In genomic region chr1:150281221-150281757, GRCh38 we compare ENCODE assay signal across 8 cellular contexts. TPM values are rescaled to one million over a fixed set of nuclear protein-coding genes. Genes with fewer than 3 reads are reported as not detected.
DNase-seq lines count a peak whose midpoint lies in the region; ATAC-seq, FAIRE-seq and TF ChIP-seq lines count a peak whose summit lies in the region.

No MANE protein-coding gene starts in this region.

- peak; percentile 74 for ATAC-seq in mucosa of descending colon

- H3K27ac ChIP-seq in endothelial cell of umbilical vein (ENCODE audit: insufficient read depth, low read depth, low read length): no peak overlapping the region

- intact Hi-C loops in endothelial cell of umbilical vein (cut with micrococcal nuclease): loop anchor here (1.0 kb wide), 5 partner anchors 12 to 45 kb away; partner anchors contain the start of genes ANP32E, APH1A and MRPS21
- intact Hi-C loops in mucosa of descending colon (cut with DNase I, micrococcal nuclease): no loop called here

- CTCF ChIA-PET in endothelial cell of umbilical vein (lab: Charles Lee): interaction anchor here (0.6 to 16.3 kb wide), 10 partner anchors 9 to 94 kb away, joined by 3 to 466 read pairs (median 4); partner anchors contain the start of genes ANP32E, APH1A, C1orf54 and CA14

- POLR2A ChIA-PET in endothelial cell of umbilical vein (lab: Charles Lee): interaction anchor here (0.5 kb wide), 1 partner anchor 69 kb away, joined by 3 read pairs; no protein-coding TSS in a partner anchor

- dilution Hi-C loops in endothelial cell of umbilical vein (cut with MboI; ENCODE audit: extremely low pct_ligation_motif_present, low sequenced_read_pairs): no loop called here

- peak; percentile 67 to 68 for TF ChIP-seq CTCF in endothelial cell of umbilical vein (IDR thresholded peaks at IDR 0.05; ENCODE audit: extremely low read depth in 1 of 2, insufficient read depth in 1 of 2, low read depth in 1 of 2, low read length in 2 of 2)
- peak; percentile 55 for TF ChIP-seq CTCF in mucosa of descending colon (IDR thresholded peaks at IDR 0.05)

- peak overlapping the region; percentile 63 for H3K4me2 ChIP-seq in endothelial cell of umbilical vein (ENCODE audit: insufficient read depth, low read length)

- FAIRE-seq in endothelial cell of umbilical vein (lab: Jason Lieb, UNC): peak; percentile 80

- DNase-seq in AG08395 (ENCODE audit: low spot score) (peak; percentile 57), H7 (peak; percentile 69), NCI-H748 treated with DMSO at 0.1 percent for 48 hours (lab: John Stamatoyannopoulos, UW) (peak; percentile 37), endothelial cell of umbilical vein (ENCODE audit: low read depth, low spot score) (peak; percentile 78), mucosa of descending colon (peak; percentile 62 to 87 (median 71)), NCI-H1048 (lab: John Stamatoyannopoulos, UW) (no peak)
- peak; percentile 42 to 43 for DNase-seq in activated CD8-positive, alpha-beta memory T cell treated with anti-CD3 and anti-CD28 coated beads for 4 hours (ENCODE audit: low read depth in 2 of 2)
- peak; percentile 34 to 40 for DNase-seq in stimulated activated CD8-positive, alpha-beta memory T cell treated with anti-CD3 and anti-CD28 coated beads, Interleukin-4, amount 100 ng/mL, for 4 hours (ENCODE audit: low read depth in 2 of 2, low spot score in 1 of 2)

- TF ChIP-seq POLR2A in endothelial cell of umbilical vein (IDR thresholded peaks at IDR 0.05; ENCODE audit: low read depth, low read length): no peak

- H3K4me3 ChIP-seq in H7 (ENCODE audit: insufficient read depth, low read depth, low read length) (peak overlapping the region; percentile 54), endothelial cell of umbilical vein (replicated peaks in 1 of 3; ENCODE audit: insufficient read depth in 1 of 3, low read depth in 1 of 3, low read length in 3 of 3) (peak overlapping the region; percentile 20 to 40 (median 26)), mucosa of descending colon (no peak overlapping the region)

- H3K9me3 ChIP-seq in endothelial cell of umbilical vein (replicated peaks; ENCODE audit: control insufficient read depth, insufficient read depth, low read length) (no peaks in the 10 kb centered on the region), mucosa of descending colon (no peaks in the 10 kb centered on the region)

- peak overlapping the region; percentile 81 for H2AFZ ChIP-seq in endothelial cell of umbilical vein (ENCODE audit: low read depth, low read length)

- BruUV-seq in endothelial cell of umbilical vein (replicated peaks; lab: Mats Ljungman, UMichigan): no TSS peak

- H3K4me1 ChIP-seq in endothelial cell of umbilical vein (ENCODE audit: control insufficient read depth, extremely low read depth, insufficient read depth, low read length): peaks cover 10% of the 10 kb centered on the region
- H3K4me1 ChIP-seq in mucosa of descending colon (ENCODE audit: low read depth): peaks cover 19% of the 10 kb centered on the region

- H3K36me3 ChIP-seq in H7 (replicated peaks; ENCODE audit: control insufficient read depth, insufficient read depth, low read length) (no peaks in the 10 kb centered on the region; the same call in 1 of the 2 replicates), endothelial cell of umbilical vein (ENCODE audit: control insufficient read depth in 2 of 2, extremely low read depth in 1 of 2, insufficient read depth in 2 of 2, low read length in 2 of 2) (peaks cover 0 to 1% of the 10 kb centered on the region in 2 experiments), mucosa of descending colon (ENCODE audit: low read depth) (no peaks in the 10 kb centered on the region)

- H4K20me1 ChIP-seq in endothelial cell of umbilical vein (replicated peaks; ENCODE audit: control insufficient read depth, extremely low read depth, insufficient read depth, low read length): no peaks in the 10 kb centered on the region

- no peaks in the 10 kb centered on the region for H3K9me1 ChIP-seq in endothelial cell of umbilical vein (replicated peaks; ENCODE audit: control insufficient read depth, extremely low read depth, insufficient read depth, low read length)

- no peaks in the 10 kb centered on the region for H3K79me2 ChIP-seq in endothelial cell of umbilical vein (ENCODE audit: control insufficient read depth, insufficient read depth, low read length)

- H3K27me3 ChIP-seq in H7 (ENCODE audit: control insufficient read depth, insufficient read depth, low read length) (peaks cover 26% of the 10 kb centered on the region), endothelial cell of umbilical vein (ENCODE audit: control insufficient read depth in 2 of 2, insufficient read depth in 2 of 2, low read length in 2 of 2) (peaks cover 0 to 8% of the 10 kb centered on the region in 2 experiments)

- H3K9ac ChIP-seq in endothelial cell of umbilical vein (replicated peaks; ENCODE audit: extremely low read depth, insufficient read depth, low read length): peak overlapping the region; percentile 33

TF ChIP-seq in endothelial cell of umbilical vein, 7 proteins besides CTCF, POLR2A, EP300 and RAD21 (continues in another document):
- TF ChIP-seq GATA2 (IDR thresholded peaks at IDR 0.05; ENCODE audit: insufficient read depth, insufficient read length, low read depth, low read length): no peak
- no peak for TF ChIP-seq MYC (IDR thresholded peaks at IDR 0.05; ENCODE audit: low read depth, low read length)
- no peak for TF ChIP-seq FOS (IDR thresholded peaks at IDR 0.05; ENCODE audit: borderline replicate concordance, insufficient read depth, low read length)
- no peak for TF ChIP-seq EZH2 (IDR thresholded peaks at IDR 0.05; ENCODE audit: borderline replicate concordance, low read depth, low read length, severe bottlenecking)
- TF ChIP-seq POLR2AphosphoS5 (IDR thresholded peaks at IDR 0.05; ENCODE audit: insufficient read depth, low read depth, low read length): no peak

RNA-seq across cellular contexts. Expression of gene CIART, which starts 1.1 kb away (rescaled TPM):
- total RNA-seq in H7 (2014; rRNA removed; shearing (Covaris generic)): 5.3 and 10.6 TPM in 2 replicates
- total RNA-seq in endothelial cell of umbilical vein (1.0 and 2.4 TPM in 2 replicates), mucosa of descending colon (10 to 100 TPM in 1 of 3 donors, 1 to 10 TPM in 1, under 1 TPM in 1; 0.49 to 12.6 (median 1.6) TPM)
- polyA plus RNA-seq in endothelial cell of umbilical vein: 4.2 and 4.3 TPM in 2 replicates
- polyA plus RNA-seq in endothelial cell of umbilical vein (2011; cell fraction: cytosol; rRNA removed): 2.4 TPM in 2 replicates
- polyA plus RNA-seq in endothelial cell of umbilical vein (2011; cell fraction: nucleus; rRNA removed): 5.9 and 7.5 TPM in 2 replicates
- 1.3 and 1.5 TPM in 2 replicates for polyA plus RNA-seq in endothelial cell of umbilical vein (2012)
- polyA minus RNA-seq in endothelial cell of umbilical vein: 3.7 and 4.0 TPM in 2 replicates
- polyA minus RNA-seq in endothelial cell of umbilical vein (2011; cell fraction: cytosol; rRNA and poly(A)+ RNA removed): not detected
- polyA minus RNA-seq in endothelial cell of umbilical vein (2011; cell fraction: nucleus; rRNA and poly(A)+ RNA removed): 1.7 and 2.3 TPM in 2 replicates

RNA-seq across cellular contexts. Expression of gene C1orf54, which starts 8.7 kb away (rescaled TPM):
- 5.0 and 15.6 TPM in 2 replicates for total RNA-seq in H7 (2014; rRNA removed; shearing (Covaris generic))
- total RNA-seq in endothelial cell of umbilical vein: 30.4 and 35.5 TPM in 2 replicates
- polyA plus RNA-seq in endothelial cell of umbilical vein: 52.6 and 66.9 TPM in 2 replicates
- polyA plus RNA-seq in endothelial cell of umbilical vein (2011; cell fraction: cytosol; rRNA removed): 61.4 and 81.5 TPM in 2 replicates
- 19.5 and 27.2 TPM in 2 replicates for polyA plus RNA-seq in endothelial cell of umbilical vein (2011; cell fraction: nucleus; rRNA removed)
- 31.0 and 41.3 TPM in 2 replicates for polyA plus RNA-seq in endothelial cell of umbilical vein (2012)
- 10.8 and 12.9 TPM in 2 replicates for polyA minus RNA-seq in endothelial cell of umbilical vein
- not detected for polyA minus RNA-seq in endothelial cell of umbilical vein (2011; cell fraction: cytosol; rRNA and poly(A)+ RNA removed)
- polyA minus RNA-seq in endothelial cell of umbilical vein (2011; cell fraction: nucleus; rRNA and poly(A)+ RNA removed): 4.7 and 7.4 TPM in 2 replicates
- total RNA-seq in mucosa of descending colon: 10 to 100 TPM in 1 of 3 donors, 1 to 10 TPM in 2; 4.5 to 26.2 (median 6.4) TPM

RNA-seq across cellular contexts. Expression of gene MRPS21, which starts 12.4 kb away (rescaled TPM):
- total RNA-seq in H7 (2014; rRNA removed; shearing (Covaris generic)): 113 and 129 TPM in 2 replicates
- total RNA-seq in endothelial cell of umbilical vein: 73.0 and 76.7 TPM in 2 replicates
- polyA plus RNA-seq in endothelial cell of umbilical vein: 54.8 and 63.1 TPM in 2 replicates
- polyA plus RNA-seq in endothelial cell of umbilical vein (2011; cell fraction: cytosol; rRNA removed): 74.2 and 87.7 TPM in 2 replicates
- polyA plus RNA-seq in endothelial cell of umbilical vein (2011; cell fraction: nucleus; rRNA removed): 82.9 and 101 TPM in 2 replicates
- polyA plus RNA-seq in endothelial cell of umbilical vein (2012): 53.4 and 69.6 TPM in 2 replicates
- polyA minus RNA-seq in endothelial cell of umbilical vein: 26.7 and 30.4 TPM in 2 replicates
- 25.8 TPM for polyA minus RNA-seq in endothelial cell of umbilical vein (2011; cell fraction: cytosol; rRNA and poly(A)+ RNA removed)
- 19.3 and 20.1 TPM in 2 replicates for polyA minus RNA-seq in endothelial cell of umbilical vein (2011; cell fraction: nucleus; rRNA and poly(A)+ RNA removed)
- 10 to 100 TPM; 39.4 to 50.2 (median 45.6) TPM for total RNA-seq in mucosa of descending colon

RNA-seq across cellular contexts. Expression of gene APH1A, which starts 12.5 kb away (rescaled TPM):
- 175 and 179 TPM in 2 replicates for total RNA-seq in H7 (2014; rRNA removed; shearing (Covaris generic))
- total RNA-seq in endothelial cell of umbilical vein (157 and 165 TPM in 2 replicates), mucosa of descending colon (100 to 1,000 TPM; 128 to 212 (median 188) TPM)
- 325 and 344 TPM in 2 replicates for polyA plus RNA-seq in endothelial cell of umbilical vein
- 185 and 203 TPM in 2 replicates for polyA plus RNA-seq in endothelial cell of umbilical vein (2011; cell fraction: cytosol; rRNA removed)
- polyA plus RNA-seq in endothelial cell of umbilical vein (2011; cell fraction: nucleus; rRNA removed): 325 and 331 TPM in 2 replicates
- polyA plus RNA-seq in endothelial cell of umbilical vein (2012): 105 and 122 TPM in 2 replicates
- 287 and 355 TPM in 2 replicates for polyA minus RNA-seq in endothelial cell of umbilical vein
- polyA minus RNA-seq in endothelial cell of umbilical vein (2011; cell fraction: cytosol; rRNA and poly(A)+ RNA removed): 76.3 TPM
- 80.5 and 107 TPM in 2 replicates for polyA minus RNA-seq in endothelial cell of umbilical vein (2011; cell fraction: nucleus; rRNA and poly(A)+ RNA removed)

RNA-seq across cellular contexts. Expression of gene CA14, which starts 23.7 kb away (rescaled TPM):
- total RNA-seq in H7 (2014; rRNA removed; shearing (Covaris generic)): 75.4 and 87.5 TPM in 2 replicates
- total RNA-seq in endothelial cell of umbilical vein: not detected in 2 replicates
- polyA plus RNA-seq in endothelial cell of umbilical vein: not detected in 2 replicates
- polyA plus RNA-seq in endothelial cell of umbilical vein (2011; cell fraction: cytosol; rRNA removed): not detected in 2 replicates
- not detected in 2 replicates for polyA plus RNA-seq in endothelial cell of umbilical vein (2011; cell fraction: nucleus; rRNA removed)
- polyA plus RNA-seq in endothelial cell of umbilical vein (2012): 0.24 and 0.37 TPM in 2 replicates
- not detected in 2 replicates for polyA minus RNA-seq in endothelial cell of umbilical vein
- polyA minus RNA-seq in endothelial cell of umbilical vein (2011; cell fraction: cytosol; rRNA and poly(A)+ RNA removed): not detected
- polyA minus RNA-seq in endothelial cell of umbilical vein (2011; cell fraction: nucleus; rRNA and poly(A)+ RNA removed): not detected in 2 replicates
- 1 to 10 TPM in 1 of 3 donors, under 1 TPM in 2; 0.38 to 6.8 (median 0.41) TPM for total RNA-seq in mucosa of descending colon
